In the genomic region with DNA sequence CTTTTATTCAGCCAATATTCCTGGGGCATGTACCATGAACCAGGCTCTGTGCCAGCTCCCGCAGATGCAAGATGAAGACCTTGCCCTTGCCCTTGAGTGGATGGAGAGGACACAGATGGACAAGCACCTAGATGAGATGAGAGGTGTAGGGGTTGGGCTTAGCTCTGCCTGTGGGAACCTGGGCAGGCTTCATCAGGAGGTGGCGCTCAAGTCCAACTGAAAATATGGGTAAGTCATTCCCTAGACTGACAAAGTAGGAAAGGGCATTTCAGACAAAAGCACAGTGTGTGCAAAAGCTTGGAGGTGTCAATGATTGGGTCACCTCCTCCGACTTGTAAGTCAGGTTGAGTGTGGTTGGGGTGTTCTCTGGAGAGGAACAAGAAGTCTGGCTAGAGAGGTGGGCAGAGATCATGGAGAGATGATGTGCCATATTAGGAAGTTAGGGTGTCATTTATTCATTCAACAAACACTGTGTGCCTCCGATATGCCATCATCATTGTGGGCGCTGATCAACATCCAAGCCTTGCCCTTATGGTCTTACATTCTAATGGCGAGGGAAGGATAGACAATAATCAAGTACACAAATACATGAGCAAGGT, we compare ENCODE assay signal across 8 cellular contexts.
DNase-seq lines count a peak whose midpoint lies in the region; ATAC-seq and TF ChIP-seq lines count a peak whose summit lies in the region.

No MANE protein-coding gene starts in this region.

- H3K27me3 ChIP-seq in body of pancreas (no peaks in the 10 kb centered on the region), thyroid gland (no peaks in the 10 kb centered on the region)

- H3K4me1 ChIP-seq in body of pancreas (peaks cover 9% of the 10 kb centered on the region), thyroid gland (peaks cover 3 to 40% of the 10 kb centered on the region in 2 donors)

- no peak overlapping the region for H3K4me3 ChIP-seq in body of pancreas
- H3K4me3 ChIP-seq in thyroid gland (replicated peaks in 1 of 3), result no peak overlapping the region

- no peaks in the 10 kb centered on the region for H3K36me3 ChIP-seq in body of pancreas (replicated peaks in 1 of 2; ENCODE audit: insufficient read depth in 1 of 2, low read depth in 2 of 2)
- no peaks in the 10 kb centered on the region for H3K36me3 ChIP-seq in thyroid gland

- H3K9me3 ChIP-seq in body of pancreas (no peaks in the 10 kb centered on the region), thyroid gland (no peaks in the 10 kb centered on the region)

- TF ChIP-seq POLR2A in body of pancreas (IDR thresholded peaks at IDR 0.05) (no peak), thyroid gland (IDR thresholded peaks at IDR 0.05) (no peak)

- TF ChIP-seq CTCF in body of pancreas (IDR thresholded peaks at IDR 0.05), result peak in 6 of 7 experiments; percentile 31 to 67 (median 54)
- TF ChIP-seq CTCF in thyroid gland (IDR thresholded peaks at IDR 0.05), result peak; percentile 13 to 86 (median 72)

- intact Hi-C loops in body of pancreas (cut with DNase I) (loop anchor here (5.0 kb wide), 1 partner anchor 331 kb away; no protein-coding TSS in a partner anchor), thyroid gland (cut with DNase I) (no loop called here)

- H3K27ac ChIP-seq in body of pancreas (peak overlapping the region in 1 of 4 donors; percentile 64), thyroid gland (peak overlapping the region in 1 of 3 donors; percentile 73)

- 29% methylated on average over 6 of the region's 6 CpGs for WGBS in body of pancreas, 2 donors
- 44 to 46% methylated on average over 6 of the region's 6 CpGs for WGBS in thyroid gland, 2 donors

- ATAC-seq in body of pancreas (peak; percentile 77), GM21786 (IDR thresholded peaks at IDR 0.05; ENCODE audit: unreplicated experiment) (no peak), HG02588 (IDR thresholded peaks at IDR 0.05; ENCODE audit: unreplicated experiment) (no peak)

- peak; percentile 8 for DNase-seq in DMS153 treated with DMSO at 0.1 percent for 48 hours (lab: John Stamatoyannopoulos, UW; ENCODE audit: unreplicated experiment)
- peak; percentile 65 for DNase-seq in HK-2 (ENCODE audit: unreplicated experiment)
- DNase-seq in NCI-H748 treated with DMSO at 0.1 percent for 48 hours (lab: John Stamatoyannopoulos, UW), result peak; percentile 9
- peak; percentile 48 to 64 (median 62) for DNase-seq in body of pancreas
- DNase-seq in iris pigment epithelial cell (ENCODE audit: low read depth), result peak; percentile 73
- DNase-seq in thyroid gland, result peak; percentile 79 to 85

Comparison
In these comparisons a context has a peak if more than half of its experiments do, and no peak if none do; other contexts are left out.
1. DNase-seq: peak in every context shown above with its lines; median percentile 82 in thyroid gland; 73 in iris pigment epithelial cell; 65 in HK-2; 62 in body of pancreas; 9 in NCI-H748 treated with DMSO at 0.1 percent for 48 hours; 8 in DMS153 treated with DMSO at 0.1 percent for 48 hours.